In the genomic region with DNA sequence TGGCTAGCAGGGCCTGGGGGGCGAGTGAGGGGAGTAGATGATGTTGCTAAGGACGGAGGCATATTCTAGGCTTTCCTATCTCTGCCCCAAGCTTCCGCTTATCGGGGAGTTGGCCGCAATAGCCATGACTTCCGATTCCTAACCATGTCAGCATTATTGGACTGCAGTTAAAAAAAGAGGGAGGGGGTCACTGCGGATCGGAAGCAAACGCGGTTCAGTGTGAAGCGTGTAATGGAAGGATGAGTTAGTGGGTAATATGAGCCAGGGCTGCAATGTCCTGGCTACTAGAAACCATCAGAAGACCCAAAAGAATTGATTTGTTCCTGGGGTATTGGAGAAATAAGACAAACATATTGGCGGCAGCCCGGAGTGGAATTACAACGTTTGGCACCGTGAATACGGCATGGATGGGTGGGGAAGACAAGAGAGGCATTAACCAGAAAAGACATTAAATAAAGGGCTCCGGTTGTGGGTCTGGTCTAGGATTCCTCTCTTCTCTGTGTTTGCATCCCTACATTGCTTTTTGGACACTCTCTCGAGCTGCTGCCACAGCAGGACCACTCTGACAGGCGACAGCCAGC, we compare ENCODE assay signal across 8 cellular contexts.
DNase-seq lines count a peak whose midpoint lies in the region; ATAC-seq and TF ChIP-seq lines count a peak whose summit lies in the region.

No MANE protein-coding gene starts in this region.

- H3K4me1 ChIP-seq in fibroblast of lung (ENCODE audit: control insufficient read depth, extremely low read depth, insufficient read depth, low read length) (peaks cover 5% of the 10 kb centered on the region), osteoblast (ENCODE audit: insufficient read depth, low read length) (peaks cover 8% of the 10 kb centered on the region)
- no peaks in the 10 kb centered on the region for H3K4me1 ChIP-seq in CD8-positive, alpha-beta memory T cell (ENCODE audit: insufficient read depth, low read length)

- peak overlapping the region; percentile 23 for H3K9ac ChIP-seq in fibroblast of lung (ENCODE audit: insufficient read depth, low read length)

- H3K4me3 Mint-ChIP-seq in CD8-positive, alpha-beta memory T cell, result no peak overlapping the region

- no peak overlapping the region for H3K27ac ChIP-seq in fibroblast of lung (ENCODE audit: insufficient read depth, low read length)
- H3K27ac ChIP-seq in osteoblast (ENCODE audit: low read depth, low read length), result no peak overlapping the region
- H3K27ac ChIP-seq in CD8-positive, alpha-beta memory T cell (ENCODE audit: low read depth, low read length), result no peak overlapping the region

- no peak for ATAC-seq in HG03342 (IDR thresholded peaks at IDR 0.05; ENCODE audit: unreplicated experiment)
- no peak for ATAC-seq in HG02973 (IDR thresholded peaks at IDR 0.05; ENCODE audit: unreplicated experiment)

- TF ChIP-seq CTCF in AG10803 (conservative IDR thresholded peaks at IDR 0.05; ENCODE audit: low read length), result no peak
- TF ChIP-seq CTCF in fibroblast of lung (conservative IDR thresholded peaks at IDR 0.05 in 1 of 2, IDR thresholded peaks at IDR 0.05 in 1 of 2; ENCODE audit: low read depth in 1 of 2, low read length in 2 of 2), result no peak
- TF ChIP-seq CTCF in osteoblast (IDR thresholded peaks at IDR 0.05; ENCODE audit: extremely low read depth, low read depth, low read length), result no peak

- H3K9me3 ChIP-seq in fibroblast of lung (ENCODE audit: control insufficient read depth, insufficient read depth, low read depth, low read length), result no peaks in the 10 kb centered on the region
- no peaks in the 10 kb centered on the region for H3K9me3 ChIP-seq in osteoblast (ENCODE audit: low read depth, low read length)
- H3K9me3 ChIP-seq in CD8-positive, alpha-beta memory T cell (ENCODE audit: low read length), result no peaks in the 10 kb centered on the region

- no peaks in the 10 kb centered on the region for H3K36me3 ChIP-seq in fibroblast of lung (ENCODE audit: control insufficient read depth, insufficient read depth, low read length)
- H3K36me3 ChIP-seq in osteoblast (ENCODE audit: insufficient read depth, low read length), result no peaks in the 10 kb centered on the region
- H3K36me3 ChIP-seq in CD8-positive, alpha-beta memory T cell (ENCODE audit: insufficient read depth, low read length), result no peaks in the 10 kb centered on the region

- H3K79me2 ChIP-seq in fibroblast of lung (ENCODE audit: control insufficient read depth, insufficient read depth, low read length) (no peaks in the 10 kb centered on the region), osteoblast (ENCODE audit: insufficient read depth, low read length) (no peaks in the 10 kb centered on the region)

- H4K20me1 ChIP-seq in fibroblast of lung (ENCODE audit: control insufficient read depth, extremely low read depth, insufficient read depth, low read length) (no peaks in the 10 kb centered on the region), osteoblast (ENCODE audit: insufficient read depth, low read length) (no peaks in the 10 kb centered on the region)

- H3K27ac Mint-ChIP-seq in CD8-positive, alpha-beta memory T cell, result no peak overlapping the region

- H3K27me3 Mint-ChIP-seq in CD8-positive, alpha-beta memory T cell, result peaks cover 22 to 52% of the 10 kb centered on the region in 2 donors

- CTCF ChIA-PET in CD8-positive, alpha-beta memory T cell (lab: Charles Lee), result no interaction called here

- peaks cover 39% of the 10 kb centered on the region for H3K27me3 ChIP-seq in fibroblast of lung (ENCODE audit: control insufficient read depth, insufficient read depth, low read length)
- peaks cover 79% of the 10 kb centered on the region for H3K27me3 ChIP-seq in osteoblast (ENCODE audit: insufficient read depth, low read length)
- H3K27me3 ChIP-seq in CD8-positive, alpha-beta memory T cell (ENCODE audit: insufficient read depth, low read length, poor library complexity, severe bottlenecking), result no peaks in the 10 kb centered on the region

- POLR2A ChIA-PET in CD8-positive, alpha-beta memory T cell (lab: Charles Lee), result no interaction called here

- H3K4me2 ChIP-seq in fibroblast of lung (ENCODE audit: extremely low read depth, insufficient read depth, low read length), result peak overlapping the region; percentile 80
- H3K4me2 ChIP-seq in osteoblast (ENCODE audit: insufficient read depth, low read length), result peak overlapping the region; percentile 79

- no peak overlapping the region for H2AFZ ChIP-seq in fibroblast of lung (ENCODE audit: low read length)
- H2AFZ ChIP-seq in osteoblast (ENCODE audit: low read length), result peak overlapping the region; percentile 52

- H3K4me3 ChIP-seq in AG10803 (ENCODE audit: low read length), result peak overlapping the region; percentile 49
- H3K4me3 ChIP-seq in fibroblast of lung (replicated peaks in 1 of 4; ENCODE audit: control extremely low read depth in 1 of 4, insufficient read depth in 1 of 4, low read depth in 3 of 4, low read length in 4 of 4), result peak overlapping the region; percentile 31 to 52 (median 40)
- H3K4me3 ChIP-seq in osteoblast (ENCODE audit: insufficient read depth, low read length), result peak overlapping the region; percentile 68
- no peak overlapping the region for H3K4me3 ChIP-seq in CD8-positive, alpha-beta memory T cell (ENCODE audit: low read length)

- no peaks in the 10 kb centered on the region for H3K36me3 Mint-ChIP-seq in CD8-positive, alpha-beta memory T cell

- H3K9me3 Mint-ChIP-seq in CD8-positive, alpha-beta memory T cell, result peaks cover 3 to 13% (median 6%) of the 10 kb centered on the region in 5 donors

- H3K4me1 Mint-ChIP-seq in CD8-positive, alpha-beta memory T cell, result no peaks in the 10 kb centered on the region

- DNase-seq in AG10803 (ENCODE audit: low read depth) (no peak), NCI-H524 treated with DMSO at 0.1 percent for 48 hours (lab: John Stamatoyannopoulos, UW) (peak; percentile 61), fibroblast of lung (ENCODE audit: low read depth in 2 of 2) (peak in 1 of 2 donors; percentile 8), osteoblast (ENCODE audit: insufficient read length, low spot score, missing footprints) (peak; percentile 54), NCI-H187 treated with DMSO at 0.1 percent for 48 hours (lab: John Stamatoyannopoulos, UW) (no peak)
- DNase-seq in CD8-positive, alpha-beta memory T cell, result no peak

Comparison
In these comparisons a context has a peak if more than half of its experiments do, and no peak if none do; other contexts are left out.
1. DNase-seq: peak in NCI-H524 treated with DMSO at 0.1 percent for 48 hours (single experiment) and osteoblast (single experiment); none in AG10803 (single experiment), CD8-positive, alpha-beta memory T cell (0 of 5) and NCI-H187 treated with DMSO at 0.1 percent for 48 hours (single experiment).